Comparison of ENCODE assay signal across 8 cellular contexts in genomic region chr2:129849559-129850160, GRCh38.
DNase-seq lines count a peak whose midpoint lies in the region; ATAC-seq and TF ChIP-seq lines count a peak whose summit lies in the region.

No MANE protein-coding gene starts in this region.

- no peak overlapping the region for H3K23ac ChIP-seq in trophoblast cell (ENCODE audit: low read length)

- no peak overlapping the region for H3K27ac Mint-ChIP-seq in activated CD4-positive, alpha-beta T cell treated with anti-CD3 and anti-CD28 coated beads for 36 hours
- H3K27ac Mint-ChIP-seq in HFFc6: no peak overlapping the region
- no peak overlapping the region for H3K27ac Mint-ChIP-seq in T-cell

- no peaks in the 10 kb centered on the region for H3K79me2 ChIP-seq in trophoblast cell (ENCODE audit: control insufficient read depth, insufficient read depth, low read length, poor library complexity)

- no peak overlapping the region for H4K12ac ChIP-seq in trophoblast cell (ENCODE audit: low read depth, low read length)

- no peak overlapping the region for H3K14ac ChIP-seq in trophoblast cell (ENCODE audit: low read length)

- no peak overlapping the region for H3K9ac ChIP-seq in trophoblast cell (ENCODE audit: low read length)

- H3K36me3 Mint-ChIP-seq in activated CD4-positive, alpha-beta T cell treated with anti-CD3 and anti-CD28 coated beads for 36 hours (ENCODE audit: low read depth): no peaks in the 10 kb centered on the region
- H3K36me3 Mint-ChIP-seq in HFFc6 (ENCODE audit: low read depth) (no peaks in the 10 kb centered on the region), T-cell (no peaks in the 10 kb centered on the region)

- H3K4me3 ChIP-seq in foreskin fibroblast (ENCODE audit: low read depth in 1 of 2, low read length in 2 of 2) (no peak overlapping the region), trophoblast cell (ENCODE audit: low read depth, low read length) (no peak overlapping the region)

- H3K18ac ChIP-seq in trophoblast cell (ENCODE audit: low read length): no peak overlapping the region

- no CpG with 5 or more reads among the region's 6 CpGs for WGBS in trophoblast cell (ENCODE audit: extremely low coverage, insufficient coverage, insufficient read length)

- no peaks in the 10 kb centered on the region for H3K36me3 ChIP-seq in trophoblast cell (ENCODE audit: control insufficient read depth in 1 of 2, insufficient read depth in 2 of 2, low read length in 2 of 2)

- intact Hi-C loops in activated CD4-positive, alpha-beta T cell treated with anti-CD3 and anti-CD28 coated beads for 36 hours (cut with DNase I, micrococcal nuclease): loop anchor here in 1 of 2 experiments (1.0 kb wide), 1 partner anchor 1113 kb away; no protein-coding TSS in a partner anchor

- no peak overlapping the region for H3K4me2 ChIP-seq in trophoblast cell (ENCODE audit: low read length)

- no peaks in the 10 kb centered on the region for H3K4me1 Mint-ChIP-seq in activated CD4-positive, alpha-beta T cell treated with anti-CD3 and anti-CD28 coated beads for 36 hours
- H3K4me1 Mint-ChIP-seq in HFFc6 (ENCODE audit: low read depth) (no peaks in the 10 kb centered on the region; the same call in 1 of the 2 replicates), T-cell (peaks cover 0 to 1% (median 0%) of the 10 kb centered on the region in 3 donors)

- TF ChIP-seq CTCF in HFFc6 (IDR thresholded peaks at IDR 0.05) (peak; percentile 90), foreskin fibroblast (IDR thresholded peaks at IDR 0.05; ENCODE audit: low read depth, low read length) (peak; percentile 55)

- H4K91ac ChIP-seq in trophoblast cell (ENCODE audit: low read depth, low read length): no peak overlapping the region

- no peaks in the 10 kb centered on the region for H3K27me3 ChIP-seq in trophoblast cell (ENCODE audit: insufficient read depth, low read length)

- ATAC-seq in activated CD4-positive, alpha-beta T cell treated with anti-CD3 and anti-CD28 coated beads for 36 hours: peak; percentile 53
- ATAC-seq in T-cell (replicated peaks in 1 of 4): peak; percentile 55 to 73 (median 66)

- H3K9me3 Mint-ChIP-seq in activated CD4-positive, alpha-beta T cell treated with anti-CD3 and anti-CD28 coated beads for 36 hours (ENCODE audit: low read depth): no peaks in the 10 kb centered on the region
- H3K9me3 Mint-ChIP-seq in HFFc6 (no peaks in the 10 kb centered on the region), T-cell (no peaks in the 10 kb centered on the region)

- no peak overlapping the region for H2BK12ac ChIP-seq in trophoblast cell (ENCODE audit: low read length)

- H2AFZ ChIP-seq in trophoblast cell (ENCODE audit: insufficient read depth, low read length, poor library complexity): no peak overlapping the region

- no peaks in the 10 kb centered on the region for H3K4me1 ChIP-seq in trophoblast cell (ENCODE audit: control insufficient read depth in 1 of 2, insufficient read depth in 2 of 2, low read length in 2 of 2)

- CTCF ChIA-PET in activated CD4-positive, alpha-beta T cell treated with anti-CD3 and anti-CD28 coated beads for 36 hours (lab: Charles Lee): interaction anchor here (1.1 kb wide), 1 partner anchor 10 kb away, joined by 3 read pairs; no protein-coding TSS in a partner anchor
- CTCF ChIA-PET in T-cell (lab: Charles Lee): interaction anchor here in 1 of 2 donors (0.6 kb wide), 1 partner anchor 1514 kb away, joined by 5 read pairs; no protein-coding TSS in a partner anchor

- H3K27ac ChIP-seq in trophoblast cell (ENCODE audit: low read depth, low read length): no peak overlapping the region

- no peak overlapping the region for H2AK5ac ChIP-seq in trophoblast cell (ENCODE audit: low read length)

- no peak overlapping the region for H3K4me3 Mint-ChIP-seq in activated CD4-positive, alpha-beta T cell treated with anti-CD3 and anti-CD28 coated beads for 36 hours
- no peak overlapping the region for H3K4me3 Mint-ChIP-seq in HFFc6
- no peak overlapping the region for H3K4me3 Mint-ChIP-seq in T-cell

- H2BK120ac ChIP-seq in trophoblast cell (ENCODE audit: insufficient read depth, low read length, poor library complexity): no peak overlapping the region

- H3K4ac ChIP-seq in trophoblast cell (ENCODE audit: low read depth, low read length): no peak overlapping the region

- no peak for DNase-seq in activated CD4-positive, alpha-beta T cell treated with anti-CD3 and anti-CD28 coated beads for 36 hours
- DNase-seq in activated CD4-positive, alpha-beta T cell treated with anti-CD3 and anti-CD28 coated beads, Interleukin-2, amount 50 U/mL, for 48 hours: no peak
- DNase-seq in HFFc6 (peak; percentile 75), NCI-H128 (lab: John Stamatoyannopoulos, UW; ENCODE audit: unreplicated experiment) (peak; percentile 0), T-cell (no peak), foreskin fibroblast (peak; percentile 38 to 80), trophoblast cell (peak; percentile 1 to 91)
- no peak for DNase-seq in stimulated activated CD4-positive, alpha-beta T cell treated with anti-CD3 and anti-CD28 coated beads, Interleukin-4, amount 100 ng/mL, for 4 hours

- no peak overlapping the region for H2BK5ac ChIP-seq in trophoblast cell (ENCODE audit: low read depth, low read length, poor library complexity)

- POLR2A ChIA-PET in activated CD4-positive, alpha-beta T cell treated with anti-CD3 and anti-CD28 coated beads for 36 hours (lab: Charles Lee): no interaction called here
- POLR2A ChIA-PET in T-cell (lab: Charles Lee): no interaction called here

- no peak overlapping the region for H4K8ac ChIP-seq in trophoblast cell (ENCODE audit: low read depth, low read length)

- H3K9me3 ChIP-seq in trophoblast cell (ENCODE audit: insufficient read depth, low read depth, low read length): no peaks in the 10 kb centered on the region

- no peaks in the 10 kb centered on the region for H3K79me1 ChIP-seq in trophoblast cell (ENCODE audit: low read length)

- H3K27me3 Mint-ChIP-seq in activated CD4-positive, alpha-beta T cell treated with anti-CD3 and anti-CD28 coated beads for 36 hours: peaks cover 10% of the 10 kb centered on the region
- H3K27me3 Mint-ChIP-seq in HFFc6 (ENCODE audit: insufficient read depth) (peaks cover 5% of the 10 kb centered on the region), T-cell (peaks cover 21 to 28% of the 10 kb centered on the region in 2 donors)

Comparison
In these comparisons a context has a peak if more than half of its experiments do, and no peak if none do; other contexts are left out.
1. DNase-seq: peak in HFFc6 (single experiment), NCI-H128 (single experiment), foreskin fibroblast (2 of 2) and trophoblast cell (2 of 2); none in activated CD4-positive, alpha-beta T cell treated with anti-CD3 and anti-CD28 coated beads for 36 hours (single experiment), activated CD4-positive, alpha-beta T cell treated with anti-CD3 and anti-CD28 coated beads, Interleukin-2, amount 50 U/mL, for 48 hours (0 of 2), T-cell (0 of 34) and stimulated activated CD4-positive, alpha-beta T cell treated with anti-CD3 and anti-CD28 coated beads, Interleukin-4, amount 100 ng/mL, for 4 hours (0 of 2).